ENCODE assay signal across 29 cellular contexts in genomic region chr2:96669539-96670215, GRCh38. TPM values are rescaled to one million over a fixed set of nuclear protein-coding genes. Genes with fewer than 3 reads are reported as not detected.
"Had no signal": no experiment of that assay in that cellular context is flagged by ENCODE, and none has a peak within 500 bp of the region (broad histone marks: within the 10 kb centered on the region; RNA-seq: fewer than 3 reads in every experiment).

No MANE protein-coding gene starts in this region.

- ATAC-seq: activated T-helper 17 cell treated with anti-CD3 and anti-CD28 coated beads, Interleukin-2, amount 50 U/mL, for 72 hours; effector memory CD8-positive, alpha-beta T cell; left lung; naive thymus-derived CD4-positive, alpha-beta T cell; pancreas; right cardiac atrium; stimulated activated naive CD8-positive, alpha-beta T cell treated with anti-CD3 and anti-CD28 coated beads, Interleukin-15, Interleukin-2, amounts not matched to agents 100 U/mL and 50 U/mL, for 24 hours had no signal

- H3K4me2 ChIP-seq: hepatocyte had no signal

- H3K9me3 ChIP-seq: adrenal gland, breast epithelium, colonic mucosa, left lung, neutrophil, pancreas, thyroid gland had no signal

- H3K4me1 Mint-ChIP-seq: activated T-helper 17 cell treated with anti-CD3 and anti-CD28 coated beads, Interleukin-2, amount 50 U/mL, for 72 hours had no signal

- H3K4me1 ChIP-seq: breast epithelium, colonic mucosa, thyroid gland had no signal

- H3K27me3 ChIP-seq: adrenal gland, breast epithelium, colonic mucosa, dorsolateral prefrontal cortex, esophagus muscularis mucosa, hepatocyte, left lung, neutrophil, pancreas, thyroid gland had no signal

- H3K27ac ChIP-seq: adrenal gland, breast epithelium, colonic mucosa, dorsolateral prefrontal cortex, esophagus muscularis mucosa, hepatocyte, left lung, neutrophil, pancreas, thyroid gland had no signal

- FAIRE-seq: endothelial cell of umbilical vein, frontal cortex, pancreas had no signal

- H3K79me2 ChIP-seq: hepatocyte had no signal

- H3K36me3 Mint-ChIP-seq: activated naive CD8-positive, alpha-beta T cell; naive thymus-derived CD4-positive, alpha-beta T cell had no signal

- H3K9me3 Mint-ChIP-seq: activated T-helper 17 cell treated with anti-CD3 and anti-CD28 coated beads, Interleukin-2, amount 50 U/mL, for 72 hours; central memory CD8-positive, alpha-beta T cell; effector memory CD8-positive, alpha-beta T cell; naive thymus-derived CD4-positive, alpha-beta T cell had no signal

- H3K4me3 Mint-ChIP-seq: activated naive CD8-positive, alpha-beta T cell; activated T-helper 17 cell treated with anti-CD3 and anti-CD28 coated beads, Interleukin-2, amount 50 U/mL, for 72 hours; central memory CD8-positive, alpha-beta T cell; effector memory CD8-positive, alpha-beta T cell; naive thymus-derived CD4-positive, alpha-beta T cell had no signal

- H3K36me3 ChIP-seq: adrenal gland, breast epithelium, colonic mucosa, esophagus muscularis mucosa, left lung, neutrophil, pancreas, thyroid gland had no signal

- DNase-seq: activated naive CD4-positive, alpha-beta T cell; activated T-cell treated with anti-CD3 and anti-CD28 coated beads, Interleukin-2, amount 50 U/mL, for 1 hour; adrenal gland; colonic mucosa; effector memory CD8-positive, alpha-beta T cell; glutamatergic neuron; kidney glomerular epithelial cell; left lung; naive thymus-derived CD4-positive, alpha-beta T cell; right cardiac atrium; stimulated activated CD4-positive, alpha-beta T cell treated with anti-CD3 and anti-CD28 coated beads, Interleukin-12 subunit alpha, Interleukin-12 subunit beta, amount 100 ng/mL, for 4 hours; stimulated activated CD4-positive, alpha-beta T cell treated with anti-CD3 and anti-CD28 coated beads, Interleukin-4, amount 100 ng/mL, for 4 hours; stimulated activated naive CD8-positive, alpha-beta T cell treated with anti-CD3 and anti-CD28 coated beads, Interleukin-15, Interleukin-2, amounts not matched to agents 100 U/mL and 50 U/mL, for 24 hours; substantia nigra; T-helper 9 cell; thyroid gland had no signal

- H3K4me3 ChIP-seq: adrenal gland, breast epithelium, colonic mucosa, dorsolateral prefrontal cortex, esophagus muscularis mucosa, hepatocyte, left lung, lung, pancreas, thyroid gland had no signal

- H2AFZ ChIP-seq: hepatocyte had no signal

- H3K27me3 Mint-ChIP-seq: activated naive CD8-positive, alpha-beta T cell; activated T-helper 17 cell treated with anti-CD3 and anti-CD28 coated beads, Interleukin-2, amount 50 U/mL, for 72 hours; central memory CD8-positive, alpha-beta T cell; effector memory CD8-positive, alpha-beta T cell had no signal

- H3K27ac Mint-ChIP-seq: activated naive CD8-positive, alpha-beta T cell; activated T-helper 17 cell treated with anti-CD3 and anti-CD28 coated beads, Interleukin-2, amount 50 U/mL, for 72 hours had no signal

RNA-seq across cellular contexts. Expression of gene FER1L5, which starts 27.1 kb away (rescaled TPM):
- total RNA-seq: activated T-helper 17 cell treated with anti-CD3 and anti-CD28 coated beads, Interleukin-2, amount 50 U/mL, for 72 hours; colonic mucosa; endothelial cell of umbilical vein; naive thymus-derived CD4-positive, alpha-beta T cell; pulmonary artery endothelial cell had no signal
- polyA plus RNA-seq: endothelial cell of umbilical vein had no signal
